Comparison of ENCODE assay signal across 17 cellular contexts in genomic region chr1:93087532-93087931, GRCh38.
"Had no signal": no experiment of that assay in that cellular context is flagged by ENCODE, and none has a peak within 500 bp of the region (broad histone marks: within the 10 kb centered on the region; RNA-seq: fewer than 3 reads in every experiment).

No MANE protein-coding gene starts in this region.

- H3K36me3 ChIP-seq: colonic mucosa had no signal

- H3K27me3 ChIP-seq: ascending aorta, colonic mucosa, tibial artery had no signal

- H3K9me3 ChIP-seq: ascending aorta, colonic mucosa, tibial artery had no signal

- H3K4me1 ChIP-seq: ascending aorta, colonic mucosa had no signal

- H3K9me3 Mint-ChIP-seq: activated B cell treated with CpG ODN at 0.5 μM for 24 hours; activated naive CD4-positive, alpha-beta T cell treated with anti-CD3 and anti-CD28 coated beads for 36 hours; activated T-cell treated with anti-CD3 and anti-CD28 coated beads, Interleukin-2, amount 50 U/mL, for 24 hours; central memory CD8-positive, alpha-beta T cell had no signal

- H3K4me3 Mint-ChIP-seq: activated B cell treated with CpG ODN at 0.5 μM for 24 hours; activated CD4-positive, alpha-beta memory T cell treated with anti-CD3 and anti-CD28 coated beads, Interleukin-2, amount 10 ng/mL, durations not matched to agents 7 days and 5 days; activated naive CD4-positive, alpha-beta T cell treated with anti-CD3 and anti-CD28 coated beads for 36 hours; activated T-cell treated with anti-CD3 and anti-CD28 coated beads, Interleukin-2, amount 50 U/mL, for 24 hours; central memory CD8-positive, alpha-beta T cell; T-helper 2 cell treated with Interferon-gamma antibody and Interleukin-4, amounts not matched to agents 5 μg/mL and 100 μg/mL, for 36 hours had no signal

- H3K27ac Mint-ChIP-seq: activated B cell treated with CpG ODN at 0.5 μM for 24 hours; activated CD4-positive, alpha-beta memory T cell treated with anti-CD3 and anti-CD28 coated beads, Interleukin-2, amount 10 ng/mL, durations not matched to agents 7 days and 5 days; activated naive CD4-positive, alpha-beta T cell treated with anti-CD3 and anti-CD28 coated beads for 36 hours; activated T-cell treated with anti-CD3 and anti-CD28 coated beads, Interleukin-2, amount 50 U/mL, for 24 hours; T-helper 2 cell treated with Interferon-gamma antibody and Interleukin-4, amounts not matched to agents 5 μg/mL and 100 μg/mL, for 36 hours had no signal

- H3K27ac ChIP-seq: ascending aorta, colonic mucosa, tibial artery had no signal

- ATAC-seq: stimulated activated naive CD8-positive, alpha-beta T cell treated with anti-CD3 and anti-CD28 coated beads, Interleukin-15, Interleukin-2, amounts not matched to agents 100 U/mL and 50 U/mL, for 24 hours had no signal

- DNase-seq: activated B cell treated with CpG ODN at 0.5 μM for 24 hours; activated CD4-positive, alpha-beta memory T cell treated with anti-CD3 and anti-CD28 coated beads, Interleukin-2, amount 10 ng/mL, durations not matched to agents 7 days and 5 days; activated CD4-positive, alpha-beta T cell treated with anti-CD3 and anti-CD28 coated beads for 48 hours; activated naive CD4-positive, alpha-beta T cell treated with anti-CD3 and anti-CD28 coated beads for 36 hours; activated T-cell treated with anti-CD3 and anti-CD28 coated beads, Interleukin-2, amount 50 U/mL, for 24 hours; colonic mucosa; hypothalamus; stimulated activated CD4-positive, alpha-beta T cell treated with anti-CD3 and anti-CD28 coated beads, Interleukin-12 subunit alpha, Interleukin-12 subunit beta, amount 100 ng/mL, for 4 hours; stimulated activated CD4-positive, alpha-beta T cell treated with anti-CD3 and anti-CD28 coated beads, Interleukin-1b, Interleukin-23, amount 100 ng/mL, for 48 hours; stimulated activated CD8-positive, alpha-beta memory T cell treated with anti-CD3 and anti-CD28 coated beads, Interleukin-4, amount 100 ng/mL, for 48 hours; stimulated activated naive CD8-positive, alpha-beta T cell treated with anti-CD3 and anti-CD28 coated beads, Interleukin-15, Interleukin-2, amounts not matched to agents 100 U/mL and 50 U/mL, for 24 hours; substantia nigra; tibial artery had no signal

- H3K4me3 ChIP-seq: ascending aorta, colonic mucosa, lung, tibial artery had no signal
